ENCODE assay signal across 16 cellular contexts in the genomic region with DNA sequence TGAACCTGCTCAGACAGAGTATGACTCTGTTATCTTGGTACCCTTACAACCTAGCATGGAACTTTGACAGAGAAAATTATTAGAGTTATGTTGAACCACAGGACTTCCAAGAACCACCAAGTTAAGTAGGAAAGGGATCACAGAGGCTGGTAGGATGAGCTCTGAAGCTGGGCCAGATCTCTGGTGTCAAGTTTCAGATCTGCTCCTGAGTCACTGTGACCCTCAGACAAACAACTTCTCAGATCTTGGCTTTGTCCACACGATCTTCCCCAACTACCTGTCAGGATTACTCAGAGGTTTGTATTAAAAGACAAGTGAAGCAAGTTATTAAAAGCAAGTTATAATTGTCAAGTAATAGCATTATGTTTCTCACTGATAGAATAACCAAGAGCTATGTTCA.
DNase-seq lines count a peak whose midpoint lies in the region; ATAC-seq and TF ChIP-seq lines count a peak whose summit lies in the region.
"Had no signal": no experiment of that assay in that cellular context is flagged by ENCODE, and none has a peak within 500 bp of the region (broad histone marks: within the 10 kb centered on the region; RNA-seq: fewer than 3 reads in every experiment).

No MANE protein-coding gene starts in this region.

- no TSS peak for BruUV-seq in mammary epithelial cell (replicated peaks; lab: Mats Ljungman, UMichigan)

- CTCF ChIA-PET in mammary epithelial cell (lab: Charles Lee; ENCODE audit: low non-redundant PET): no interaction called here

- TF ChIP-seq CTCF in OCI-LY3 (IDR thresholded peaks at IDR 0.05; ENCODE audit: low read depth, low read length): no peak
- TF ChIP-seq CTCF in mammary epithelial cell (conservative IDR thresholded peaks at IDR 0.05 in 1 of 2, IDR thresholded peaks at IDR 0.05 in 1 of 2; ENCODE audit: extremely low read depth in 1 of 2, insufficient read depth in 1 of 2, low read depth in 1 of 2, low read length in 2 of 2): no peak
- no peak for TF ChIP-seq CTCF in nephron progenitor cell (IDR thresholded peaks at IDR 0.05)

- peaks cover 7% of the 10 kb centered on the region for H3K27me3 Mint-ChIP-seq in nephron progenitor cell (ENCODE audit: low read depth, poor library complexity)

- in situ Hi-C loops in mammary epithelial cell (cut with MboI; ENCODE audit: low sequenced_read_pairs in 2 of 2): no loop called here

- H3K27ac Mint-ChIP-seq in nephron progenitor cell: no peak overlapping the region
- H3K27ac Mint-ChIP-seq: activated naive CD4-positive, alpha-beta T cell treated with anti-CD3 and anti-CD28 coated beads, Interleukin-2, amount 10 ng/mL, durations not matched to agents 7 days and 5 days had no signal

- H4K20me1 ChIP-seq in OCI-LY3 (ENCODE audit: insufficient read depth, low read length) (no peaks in the 10 kb centered on the region), mammary epithelial cell (ENCODE audit: insufficient read depth, low read length) (no peaks in the 10 kb centered on the region)

- peak overlapping the region; percentile 52 for H3K4me2 ChIP-seq in OCI-LY3 (ENCODE audit: low read length)
- H3K4me2 ChIP-seq in mammary epithelial cell (ENCODE audit: insufficient read depth, low read depth, low read length): no peak overlapping the region

- dilution Hi-C loops in mammary epithelial cell (cut with HindIII; ENCODE audit: low sequenced_read_pairs): no loop called here

- H3K79me2 ChIP-seq in OCI-LY3 (ENCODE audit: low read length) (no peaks in the 10 kb centered on the region), mammary epithelial cell (ENCODE audit: insufficient read depth, low read length) (no peaks in the 10 kb centered on the region)

- H3K4me3 Mint-ChIP-seq in nephron progenitor cell: no peak overlapping the region
- H3K4me3 Mint-ChIP-seq: activated naive CD4-positive, alpha-beta T cell treated with anti-CD3 and anti-CD28 coated beads, Interleukin-2, amount 10 ng/mL, durations not matched to agents 7 days and 5 days; brain had no signal

- ATAC-seq in GM19324 (IDR thresholded peaks at IDR 0.05; ENCODE audit: low FRiP score, unreplicated experiment): no peak

- DNase-seq in EH (ENCODE audit: low read depth) (peak; percentile 77), mammary epithelial cell (peak; percentile 46), islet precursor cell (peak; percentile 69), NCI-H748 treated with DMSO at 0.1 percent for 48 hours (lab: John Stamatoyannopoulos, UW) (no peak), MV-4-11 (lab: John Stamatoyannopoulos, UW) (no peak), nephron progenitor cell (no peak)
- DNase-seq: activated CD4-positive, alpha-beta T cell treated with anti-CD3 and anti-CD28 coated beads, Interleukin-2, amount 50 U/mL, for 4 hours; activated naive CD4-positive, alpha-beta T cell treated with anti-CD3 and anti-CD28 coated beads, Interleukin-2, amount 10 ng/mL, durations not matched to agents 7 days and 5 days; dermis blood vessel endothelial cell; hypothalamus; left cardiac atrium; NCI-H1930; NCI-H510A treated with DMSO at 0.1 percent for 48 hours had no signal

- H3K27ac ChIP-seq in OCI-LY3 (ENCODE audit: low read length): no peak overlapping the region
- no peak overlapping the region for H3K27ac ChIP-seq in mammary epithelial cell (ENCODE audit: insufficient read depth, low read depth, low read length)

- peaks cover 4% of the 10 kb centered on the region for H3K36me3 Mint-ChIP-seq in nephron progenitor cell (ENCODE audit: low read depth)
- H3K36me3 Mint-ChIP-seq: activated naive CD4-positive, alpha-beta T cell treated with anti-CD3 and anti-CD28 coated beads, Interleukin-2, amount 10 ng/mL, durations not matched to agents 7 days and 5 days; brain had no signal

- H3K4me1 Mint-ChIP-seq in nephron progenitor cell: peaks cover 22% of the 10 kb centered on the region

- peak overlapping the region; percentile 38; the same call in 1 of the 2 replicates for H3K4me3 ChIP-seq in OCI-LY3 (ENCODE audit: low read length)
- H3K4me3 ChIP-seq in mammary epithelial cell (replicated peaks in 1 of 3; ENCODE audit: insufficient read depth in 1 of 3, low read depth in 2 of 3, low read length in 3 of 3): no peak overlapping the region

- H3K9me3 Mint-ChIP-seq in nephron progenitor cell: no peaks in the 10 kb centered on the region
- H3K9me3 Mint-ChIP-seq: activated naive CD4-positive, alpha-beta T cell treated with anti-CD3 and anti-CD28 coated beads, Interleukin-2, amount 10 ng/mL, durations not matched to agents 7 days and 5 days had no signal

- 23% methylated on average over 1 of the region's 1 CpG for WGBS in mammary epithelial cell (ENCODE audit: low coverage, missing lambda C conversion rate)

- peaks cover 10% of the 10 kb centered on the region for H3K4me1 ChIP-seq in OCI-LY3 (ENCODE audit: low read length)
- peaks cover 5% of the 10 kb centered on the region for H3K4me1 ChIP-seq in mammary epithelial cell (ENCODE audit: insufficient read depth, low read length)

- intact Hi-C loops in mammary epithelial cell (cut with micrococcal nuclease): no loop called here

- H2AFZ ChIP-seq in OCI-LY3 (ENCODE audit: low read depth, low read length) (peak overlapping the region; percentile 66), mammary epithelial cell (ENCODE audit: low read depth, low read length) (no peak overlapping the region)

- no peaks in the 10 kb centered on the region for H3K36me3 ChIP-seq in OCI-LY3 (replicated peaks; ENCODE audit: low read depth, low read length)
- H3K36me3 ChIP-seq in mammary epithelial cell (ENCODE audit: insufficient read depth, low read length): no peaks in the 10 kb centered on the region

- H3K9ac ChIP-seq in OCI-LY3 (ENCODE audit: low read length) (no peak overlapping the region), mammary epithelial cell (ENCODE audit: insufficient read depth, low read length) (no peak overlapping the region)

- H3K9me3 ChIP-seq in OCI-LY3 (ENCODE audit: insufficient read depth, low read length) (no peaks in the 10 kb centered on the region), mammary epithelial cell (replicated peaks; ENCODE audit: insufficient read depth, low read length) (no peaks in the 10 kb centered on the region)

- no peaks in the 10 kb centered on the region for H3K27me3 ChIP-seq in OCI-LY3 (ENCODE audit: low read depth, low read length)
- no peaks in the 10 kb centered on the region for H3K27me3 ChIP-seq in mammary epithelial cell (ENCODE audit: insufficient read depth, low read length)

Comparison
In these comparisons a context has a peak if more than half of its experiments do, and no peak if none do; other contexts are left out.
1. DNase-seq: peak in EH (single experiment), mammary epithelial cell (single experiment) and islet precursor cell (single experiment); none in NCI-H748 treated with DMSO at 0.1 percent for 48 hours (single experiment), MV-4-11 (single experiment) and nephron progenitor cell (single experiment).